In genomic region chr15:80058044-80058443, GRCh38 we compare ENCODE assay signal across 13 cellular contexts. TPM values are rescaled to one million over a fixed set of nuclear protein-coding genes. Genes with fewer than 3 reads are reported as not detected.
DNase-seq lines count a peak whose midpoint lies in the region; ATAC-seq, FAIRE-seq and TF ChIP-seq lines count a peak whose summit lies in the region.
"Had no signal": no experiment of that assay in that cellular context is flagged by ENCODE, and none has a peak within 500 bp of the region (broad histone marks: within the 10 kb centered on the region; RNA-seq: fewer than 3 reads in every experiment).

No MANE protein-coding gene starts in this region.

- TF ChIP-seq EP300 in H1 (IDR thresholded peaks at IDR 0.05; ENCODE audit: borderline replicate concordance in 1 of 2, low read depth in 2 of 2, low read length in 2 of 2) (no peak), stomach (IDR thresholded peaks at IDR 0.05) (no peak)

- no peak overlapping the region for H3K56ac ChIP-seq in H1 (replicated peaks; ENCODE audit: insufficient read length, low read depth, low read length)

- no peak overlapping the region for H2BK15ac ChIP-seq in H1 (ENCODE audit: low read length)

- H3K4me2 ChIP-seq in H1 (ENCODE audit: insufficient read depth in 1 of 2, low read depth in 2 of 2, low read length in 2 of 2) = peak overlapping the region; percentile 93 to 100

- peaks cover 5% of the 10 kb centered on the region for H3K23me2 ChIP-seq in H1 (ENCODE audit: low read depth, low read length)

- WGBS in H1 (ENCODE audit: extremely low coverage in 1 of 2, insufficient coverage in 1 of 2, insufficient read length in 1 of 2, insufficient replicate concordance in 2 of 2, low coverage in 1 of 2, low lambda C conversion rate in 2 of 2, missing lambda C conversion rate in 1 of 2), 2 experiments = 39% methylated on average over 6 of the region's 6 CpGs; no CpG with 5 or more reads in 1 of the 2 experiments
- 62 to 72% (median 67%) methylated on average over 6 of the region's 6 CpGs for WGBS in stomach, 5 donors

- peaks cover 16% of the 10 kb centered on the region for H3K4me1 Mint-ChIP-seq in MCF 10A (ENCODE audit: insufficient read depth, unreplicated experiment)
- H3K4me1 Mint-ChIP-seq in T-cell = peaks cover 24 to 35% (median 28%) of the 10 kb centered on the region in 3 donors
- H3K4me1 Mint-ChIP-seq in stimulated activated effector memory CD8-positive, alpha-beta T cell treated with anti-CD3 and anti-CD28 coated beads, Interleukin-12 subunit alpha, Interleukin-12 subunit beta, amount 100 ng/mL, for 72 hours = peaks cover 30% of the 10 kb centered on the region
- peaks cover 21% of the 10 kb centered on the region for H3K4me1 Mint-ChIP-seq in progenitor cell of endocrine pancreas (ENCODE audit: low read depth)

- H4K91ac ChIP-seq in H1 (replicated peaks; ENCODE audit: insufficient read length, low read length) = peak overlapping the region; percentile 8

- H2BK20ac ChIP-seq in H1 (ENCODE audit: low read length) = no peak overlapping the region

- TF ChIP-seq CTCF in MCF 10A (IDR thresholded peaks at IDR 0.05; ENCODE audit: unreplicated experiment) = no peak
- no peak for TF ChIP-seq CTCF in breast epithelium (IDR thresholded peaks at IDR 0.05)
- TF ChIP-seq CTCF in H1 (IDR thresholded peaks at IDR 0.05; ENCODE audit: control extremely low read depth in 1 of 3, insufficient read depth in 1 of 3, low read depth in 1 of 3, low read length in 3 of 3) = no peak
- TF ChIP-seq CTCF in progenitor cell of endocrine pancreas (IDR thresholded peaks at IDR 0.05; ENCODE audit: unreplicated experiment) = no peak
- TF ChIP-seq CTCF in stomach (IDR thresholded peaks at IDR 0.05) = no peak

- H4K20me1 ChIP-seq in H1 (replicated peaks in 1 of 2; ENCODE audit: control insufficient read depth in 1 of 2, insufficient read depth in 2 of 2, low read length in 2 of 2) = peaks cover 2 to 7% of the 10 kb centered on the region in 2 experiments

- H3K23ac ChIP-seq in H1 (ENCODE audit: insufficient read length) = no peak overlapping the region

- peak overlapping the region; percentile 12 for H2BK120ac ChIP-seq in H1 (replicated peaks; ENCODE audit: low read depth, low read length)

- no peak for TF ChIP-seq RAD21 in H1 (IDR thresholded peaks at IDR 0.05 in 1 of 2, conservative IDR thresholded peaks at IDR 0.05 in 1 of 2; ENCODE audit: low read depth in 2 of 2, low read length in 2 of 2)

- H3K4ac ChIP-seq in H1 (replicated peaks; ENCODE audit: insufficient read length, low read depth, low read length) = no peak overlapping the region

- H3K9ac ChIP-seq in H1 (replicated peaks in 1 of 4; ENCODE audit: extremely low read depth in 1 of 4, low read depth in 3 of 4, low read length in 3 of 4) = no peak overlapping the region

- no peak overlapping the region for H3K27ac ChIP-seq in breast epithelium
- no peak overlapping the region for H3K27ac ChIP-seq in H1 (ENCODE audit: low read depth, low read length)
- no peak overlapping the region for H3K27ac ChIP-seq in stomach
- H3K27ac ChIP-seq: brain microvascular endothelial cell, ovary had no signal

- H2AFZ ChIP-seq in H1 (ENCODE audit: low read length) = no peak overlapping the region

- H3K79me1 ChIP-seq in H1 (ENCODE audit: low read depth, low read length) = no peaks in the 10 kb centered on the region; the same call in 1 of the 2 replicates

- POLR2A ChIA-PET in MCF 10A (lab: Yijun Ruan, JAX) = interaction anchor here (1.2 to 5.1 kb wide), 5 partner anchors 26 to 160 kb away, joined by 4 to 43 read pairs (median 32); partner anchors contain the start of gene MTHFS
- POLR2A ChIA-PET in T-cell (lab: Charles Lee) = no interaction called here
- POLR2A ChIA-PET in H1 (lab: Charles Lee; ENCODE audit: partially characterized antibody) = interaction anchor here (1.0 to 2.4 kb wide), 4 partner anchors 14 to 48 kb away, joined by 3 to 6 read pairs (median 4); no protein-coding TSS in a partner anchor

- DNase-seq in MCF 10A (ENCODE audit: unreplicated experiment) = no peak
- DNase-seq in breast epithelium (ENCODE audit: low spot score in 2 of 2) = no peak
- DNase-seq in T-cell = no peak
- no peak for DNase-seq in H1 (ENCODE audit: low read depth in 1 of 2, low spot score in 2 of 2)
- no peak for DNase-seq in stimulated activated effector memory CD8-positive, alpha-beta T cell treated with anti-CD3 and anti-CD28 coated beads, Interleukin-12 subunit alpha, Interleukin-12 subunit beta, amount 100 ng/mL, for 72 hours (ENCODE audit: low spot score in 2 of 2)
- DNase-seq in progenitor cell of endocrine pancreas (ENCODE audit: low spot score, unreplicated experiment) = no peak
- DNase-seq in stomach = no peak
- DNase-seq: brain microvascular endothelial cell, KG1, NCI-H446 treated with DMSO at 0.1 percent for 48 hours, OCI-M1 had no signal

- peaks cover 0 to 30% of the 10 kb centered on the region in 2 experiments; a peak in 3 of 4 replicates for H3K79me2 ChIP-seq in H1 (ENCODE audit: control insufficient read depth in 1 of 2, insufficient read depth in 2 of 2, low read length in 2 of 2)

- no peak for FAIRE-seq in H1 (lab: Jason Lieb, UNC)

- H2BK12ac ChIP-seq in H1 (ENCODE audit: low read depth, low read length) = no peak overlapping the region

- BruUV-seq in MCF 10A (replicated peaks; lab: Mats Ljungman, UMichigan) = no TSS peak

- H2BK5ac ChIP-seq in H1 (ENCODE audit: low read depth, low read length) = 0 out of 2 replicates have a peak overlapping the region, but pooled peaks have one; percentile 3

- no peaks in the 10 kb centered on the region for H3K27me3 ChIP-seq in breast epithelium
- H3K27me3 ChIP-seq in H1 (replicated peaks in 1 of 4; ENCODE audit: control insufficient read depth in 3 of 4, extremely low read depth in 1 of 4, insufficient read depth in 3 of 4, low read length in 3 of 4) = no peaks in the 10 kb centered on the region
- no peaks in the 10 kb centered on the region for H3K27me3 ChIP-seq in stomach
- H3K27me3 ChIP-seq: brain microvascular endothelial cell, ovary had no signal

- H3K36me3 Mint-ChIP-seq in MCF 10A (ENCODE audit: insufficient read depth, unreplicated experiment) (no peaks in the 10 kb centered on the region), T-cell (no peaks in the 10 kb centered on the region), progenitor cell of endocrine pancreas (ENCODE audit: insufficient read depth) (no peaks in the 10 kb centered on the region)
- H3K36me3 Mint-ChIP-seq in stimulated activated effector memory CD8-positive, alpha-beta T cell treated with anti-CD3 and anti-CD28 coated beads, Interleukin-12 subunit alpha, Interleukin-12 subunit beta, amount 100 ng/mL, for 72 hours = peaks cover 11% of the 10 kb centered on the region

- H4K5ac ChIP-seq in H1 (ENCODE audit: insufficient read length, low read depth, low read length) = no peak overlapping the region

- no peak overlapping the region for H3K14ac ChIP-seq in H1 (ENCODE audit: insufficient read length)

- H3K4me1 ChIP-seq in breast epithelium (peaks cover 0 to 8% of the 10 kb centered on the region in 2 donors), H1 (replicated peaks in 1 of 4; ENCODE audit: control insufficient read depth in 3 of 4, insufficient read depth in 4 of 4, low read length in 3 of 4) (peaks cover 0 to 20% (median 10%) of the 10 kb centered on the region in 4 experiments), stomach (peaks cover 22 to 35% (median 31%) of the 10 kb centered on the region in 4 donors)

- H3K4me3 Mint-ChIP-seq in MCF 10A (ENCODE audit: unreplicated experiment) (peak overlapping the region; percentile 16), T-cell (peak overlapping the region; percentile 57 to 95 (median 78)), progenitor cell of endocrine pancreas (ENCODE audit: low read depth) (no peak overlapping the region)
- H3K4me3 Mint-ChIP-seq in stimulated activated effector memory CD8-positive, alpha-beta T cell treated with anti-CD3 and anti-CD28 coated beads, Interleukin-12 subunit alpha, Interleukin-12 subunit beta, amount 100 ng/mL, for 72 hours = peak overlapping the region; percentile 92

- H3K9me3 ChIP-seq in breast epithelium (no peaks in the 10 kb centered on the region), H1 (ENCODE audit: insufficient read depth in 2 of 2, low read depth in 1 of 2, low read length in 1 of 2) (no peaks in the 10 kb centered on the region), stomach (no peaks in the 10 kb centered on the region)
- H3K9me3 ChIP-seq: ovary had no signal

- ATAC-seq in T-cell (replicated peaks in 1 of 4) (no peak), HG02623 (IDR thresholded peaks at IDR 0.05; ENCODE audit: unreplicated experiment) (no peak)
- ATAC-seq in stimulated activated effector memory CD8-positive, alpha-beta T cell treated with anti-CD3 and anti-CD28 coated beads, Interleukin-12 subunit alpha, Interleukin-12 subunit beta, amount 100 ng/mL, for 72 hours = no peak

- intact Hi-C loops in MCF 10A (cut with micrococcal nuclease) = loop anchor here (5.0 kb wide), 1 partner anchor 161 kb away; the partner anchor contains the start of gene MTHFS
- intact Hi-C loops in breast epithelium (cut with DNase I; ENCODE audit: low total_unique reads) = no loop called here
- intact Hi-C loops in stomach (cut with DNase I; ENCODE audit: low total_unique reads) = no loop called here

- H3K36me3 ChIP-seq in breast epithelium (no peaks in the 10 kb centered on the region), H1 (ENCODE audit: control insufficient read depth in 2 of 4, insufficient read depth in 4 of 4, low read length in 3 of 4) (no peaks in the 10 kb centered on the region), stomach (no peaks in the 10 kb centered on the region)
- H3K36me3 ChIP-seq: brain microvascular endothelial cell, ovary had no signal

- H3K27ac Mint-ChIP-seq in MCF 10A (ENCODE audit: low read depth, unreplicated experiment) = no peak overlapping the region
- no peak overlapping the region for H3K27ac Mint-ChIP-seq in T-cell
- no peak overlapping the region for H3K27ac Mint-ChIP-seq in stimulated activated effector memory CD8-positive, alpha-beta T cell treated with anti-CD3 and anti-CD28 coated beads, Interleukin-12 subunit alpha, Interleukin-12 subunit beta, amount 100 ng/mL, for 72 hours
- no peak overlapping the region for H3K27ac Mint-ChIP-seq in progenitor cell of endocrine pancreas

- H4K8ac ChIP-seq in H1 (ENCODE audit: extremely low read depth, insufficient read depth, low read length) = no peak overlapping the region

- no peak overlapping the region for H3K18ac ChIP-seq in H1 (ENCODE audit: extremely low read depth, low read length)

- H3K27me3 Mint-ChIP-seq in MCF 10A (ENCODE audit: insufficient read depth, unreplicated experiment) = no peaks in the 10 kb centered on the region
- H3K27me3 Mint-ChIP-seq in T-cell = peaks cover 0 to 3% of the 10 kb centered on the region in 2 donors
- peaks cover 9% of the 10 kb centered on the region for H3K27me3 Mint-ChIP-seq in progenitor cell of endocrine pancreas

- H3K9me3 Mint-ChIP-seq in MCF 10A (ENCODE audit: unreplicated experiment) (no peaks in the 10 kb centered on the region), T-cell (no peaks in the 10 kb centered on the region), progenitor cell of endocrine pancreas (ENCODE audit: low read depth) (no peaks in the 10 kb centered on the region)
- H3K9me3 Mint-ChIP-seq in stimulated activated effector memory CD8-positive, alpha-beta T cell treated with anti-CD3 and anti-CD28 coated beads, Interleukin-12 subunit alpha, Interleukin-12 subunit beta, amount 100 ng/mL, for 72 hours = no peaks in the 10 kb centered on the region

- CTCF ChIA-PET in MCF 10A (lab: Yijun Ruan, JAX) (no interaction called here), T-cell (lab: Charles Lee) (interaction anchor here in 1 of 2 donors (1.1 kb wide), 1 partner anchor 135 kb away, joined by 4 read pairs; no protein-coding TSS in a partner anchor), H1 (lab: Charles Lee; ENCODE audit: partially characterized antibody) (interaction anchor here (0.6 to 1.2 kb wide), 3 partner anchors 29 to 96 kb away, joined by 3 read pairs; no protein-coding TSS in a partner anchor)

- H3K4me3 ChIP-seq in breast epithelium = no peak overlapping the region
- peak overlapping the region in 2 of 4 experiments; percentile 53 to 80; a peak in 3 of 8 replicates for H3K4me3 ChIP-seq in H1 (ENCODE audit: extremely low read depth in 1 of 4, insufficient read depth in 2 of 4, low read depth in 3 of 4, low read length in 4 of 4)
- no peak overlapping the region for H3K4me3 ChIP-seq in stomach

- H2AK5ac ChIP-seq in H1 (ENCODE audit: low read depth, low read length) = no peak overlapping the region

- TF ChIP-seq POLR2A in breast epithelium (IDR thresholded peaks at IDR 0.05) (no peak), H1 (IDR thresholded peaks at IDR 0.05; ENCODE audit: control extremely low read depth in 1 of 2, low read depth in 2 of 2, low read length in 2 of 2) (no peak), stomach (IDR thresholded peaks at IDR 0.05) (no peak)

RNA-seq across cellular contexts. Expression of gene ZFAND6, which starts 1.4 kb away (rescaled TPM):
- total RNA-seq in MCF 10A (2022) (57.6 and 59.5 TPM in 2 replicates), breast epithelium (100 to 1,000 TPM; 141 to 193 (median 159) TPM), T-cell (10 to 100 TPM; 49.1 to 84.2 (median 57.1) TPM), progenitor cell of endocrine pancreas (73.1 and 74.4 TPM in 2 replicates), stomach (100 to 1,000 TPM in 2 of 5 donors, 10 to 100 TPM in 3; 12.2 to 271 (median 61.9) TPM)
- total RNA-seq in H1 (2021; fragmentation: NEBNext Ultra II Directional; extraction: Animal tissue kit (Norgen Biotek cat#: 25700)) = 122 and 136 TPM in 2 replicates
- polyA plus RNA-seq in H1 (2011; rRNA removed) (158 and 237 TPM in 2 replicates), stomach (100 to 1,000 TPM in 1 of 3 donors, 10 to 100 TPM in 2; 41.5 to 113 (median 71.0) TPM)
- polyA plus RNA-seq in H1 (2011; cell fraction: cytosol; rRNA removed) = 219 TPM
- polyA plus RNA-seq in H1 (2011; cell fraction: nucleus; rRNA removed) = 92.7 TPM
- polyA plus RNA-seq in H1 (2012, experiment 1 of 2) = 105 to 113 TPM (median 109 TPM) in 4 replicates
- polyA plus RNA-seq in H1 (2012, experiment 2 of 2) = 22.2 TPM
- 111 TPM for polyA plus RNA-seq in H1 (2013, experiment 1 of 2)
- 123 TPM for polyA plus RNA-seq in H1 (2013, experiment 2 of 2)
- polyA minus RNA-seq in H1 (2011; rRNA and poly(A)+ RNA removed) = 200 and 255 TPM in 2 replicates
- 132 TPM for polyA minus RNA-seq in H1 (2011; cell fraction: cytosol; rRNA and poly(A)+ RNA removed)
- polyA minus RNA-seq in H1 (2011; cell fraction: nucleus; rRNA and poly(A)+ RNA removed) = 127 TPM

Comparison
In these comparisons a context has a peak if more than half of its experiments do, and no peak if none do; other contexts are left out.
1. POLR2A ChIA-PET loops: an anchor here in MCF 10A (1.2 to 5.1 kb wide) and H1 (1.0 to 2.4 kb wide); none called in T-cell.